In genomic region chr20:34542439-34542838, GRCh38 we compare ENCODE assay signal across 16 cellular contexts.
"Had no signal": no experiment of that assay in that cellular context is flagged by ENCODE, and none has a peak within 500 bp of the region (broad histone marks: within the 10 kb centered on the region; RNA-seq: fewer than 3 reads in every experiment).

No MANE protein-coding gene starts in this region.

- H3K27me3 ChIP-seq: dorsolateral prefrontal cortex, foreskin keratinocyte, hepatocyte had no signal

- H3K4me3 ChIP-seq: dorsolateral prefrontal cortex, hepatocyte, psoas muscle had no signal

- H3K27me3 Mint-ChIP-seq: naive thymus-derived CD4-positive, alpha-beta T cell had no signal

- H3K4me1 ChIP-seq: foreskin keratinocyte, psoas muscle had no signal

- H3K27ac Mint-ChIP-seq: nephron progenitor cell had no signal

- ATAC-seq: foreskin keratinocyte; left cardiac atrium; naive thymus-derived CD4-positive, alpha-beta T cell; psoas muscle; sciatic nerve had no signal

- H3K4me3 Mint-ChIP-seq: nephron progenitor cell had no signal

- DNase-seq: cortex of kidney; dorsolateral prefrontal cortex; effector CD8-positive, alpha-beta T cell; foreskin keratinocyte; left cardiac atrium; mesendoderm; naive thymus-derived CD4-positive, alpha-beta T cell; nephron progenitor cell; psoas muscle; retina; stimulated activated CD4-positive, alpha-beta T cell treated with anti-CD3 and anti-CD28 coated beads, Interleukin-2, amount 100 ng/mL, for 24 hours; stimulated activated CD4-positive, alpha-beta T cell treated with anti-CD3 and anti-CD28 coated beads, Interleukin-4, amount 100 ng/mL, for 4 hours; stimulated activated naive CD4-positive, alpha-beta T cell treated with Interleukin-2 at 50 U/mL for 16 hours had no signal

- H3K9me3 ChIP-seq: neutrophil, psoas muscle had no signal

- H3K9me3 Mint-ChIP-seq: naive thymus-derived CD4-positive, alpha-beta T cell; nephron progenitor cell had no signal

- H3K27ac ChIP-seq: foreskin keratinocyte, hepatocyte, neutrophil, psoas muscle had no signal
